ENCODE assay signal across 8 cellular contexts in the genomic region with DNA sequence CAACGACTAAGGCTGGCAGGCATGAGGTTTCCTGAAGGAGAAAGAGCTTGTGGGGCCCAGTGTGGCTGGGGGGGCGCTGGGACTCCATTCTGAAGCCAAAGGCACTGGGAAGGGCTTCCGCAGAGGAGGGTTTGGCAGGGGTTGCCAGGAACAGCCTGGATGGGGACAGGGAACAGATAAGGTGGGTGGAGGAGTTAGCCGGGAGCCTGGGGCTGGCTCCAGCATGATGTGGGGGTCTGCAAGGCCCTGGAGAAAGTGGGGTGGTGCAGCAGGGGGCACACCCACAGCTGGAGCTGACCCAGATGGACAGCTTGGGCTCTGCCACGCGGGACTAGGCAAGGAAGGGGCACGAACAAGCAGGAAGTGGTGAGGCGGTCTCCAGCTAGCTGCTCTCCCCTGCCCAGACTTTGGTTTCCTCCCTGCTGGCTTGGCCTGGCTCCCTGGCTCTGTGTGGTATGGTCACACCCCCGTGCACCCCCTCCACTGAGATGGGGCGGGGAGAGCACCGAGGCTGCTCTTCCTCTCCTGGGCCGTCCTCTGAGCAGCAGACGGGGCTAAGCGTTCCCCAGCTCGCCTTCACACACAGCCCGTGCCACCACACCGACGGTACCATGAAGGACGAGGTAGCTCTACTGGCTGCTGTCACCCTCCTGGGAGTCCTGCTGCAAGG. TPM values are rescaled to one million over a fixed set of nuclear protein-coding genes. Genes with fewer than 3 reads are reported as not detected.
DNase-seq lines count a peak whose midpoint lies in the region; ATAC-seq and TF ChIP-seq lines count a peak whose summit lies in the region.

Gene LTC4S (plus strand): TSS at position 517 of the 670 bp plus-strand sequence. CDS start 95 bp downstream, at position 612.

- H2AFZ ChIP-seq in GM23338: no peak within 1 kb of the TSS

- H3K79me2 ChIP-seq in GM23338 (replicated peaks; ENCODE audit: insufficient read depth): no peaks in the 10 kb centered on the region

- H3K4me3 ChIP-seq in GM23338: peak within 1 kb of the TSS; percentile 84
- no peak within 1 kb of the TSS for H3K4me3 ChIP-seq in choroid plexus epithelial cell (ENCODE audit: low read depth, low read length)
- H3K4me3 ChIP-seq in lower leg skin (ENCODE audit: low read depth, poor library complexity, severe bottlenecking): no peak within 1 kb of the TSS
- no peak within 1 kb of the TSS for H3K4me3 ChIP-seq in thymus (ENCODE audit: low read length)

- H3K4me3 Mint-ChIP-seq in GM23338: peak within 1 kb of the TSS; percentile 75

- peaks cover 12% of the 10 kb centered on the region for H3K27me3 Mint-ChIP-seq in GM23338 (ENCODE audit: insufficient read depth, low read depth, poor library complexity)

- H3K36me3 ChIP-seq in GM23338 (ENCODE audit: insufficient read depth) (no peaks in the 10 kb centered on the region; the same call in 1 of the 2 replicates), thymus (ENCODE audit: control insufficient read depth, insufficient read depth) (peaks cover 12% of the 10 kb centered on the region)

- H3K4me1 ChIP-seq in GM23338 (ENCODE audit: insufficient read depth): peaks cover 11% of the 10 kb centered on the region; the same call in 1 of the 2 replicates
- peaks cover 10% of the 10 kb centered on the region for H3K4me1 ChIP-seq in thymus (ENCODE audit: control insufficient read depth, insufficient read depth, low read length)

- no peaks in the 10 kb centered on the region; the same call in 1 of the 2 replicates for H4K20me1 ChIP-seq in GM23338 (replicated peaks; ENCODE audit: insufficient read depth)

- no peak for TF ChIP-seq POLR2A in lower leg skin (IDR thresholded peaks at IDR 0.05)

- DNase-seq in GM23338 (ENCODE audit: low spot score) (no peak), T-helper 22 cell (ENCODE audit: low read depth) (peak; percentile 52), choroid plexus epithelial cell (ENCODE audit: low read depth) (peak; percentile 56), lower leg skin (ENCODE audit: low spot score in 2 of 2) (peak; percentile 79 to 96), NCI-H82 treated with DMSO at 0.1 percent for 48 hours (lab: John Stamatoyannopoulos, UW; ENCODE audit: unreplicated experiment) (no peak)

- 7 to 9% methylated on average over 17 to 19 of the region's 19 CpGs for WGBS in lower leg skin, 2 donors
- WGBS in thymus: 13% methylated on average over 19 of the region's 19 CpGs

- H3K27ac Mint-ChIP-seq in GM23338: no peak within 1 kb of the TSS

- H3K4me1 Mint-ChIP-seq in GM23338: peaks cover 13% of the 10 kb centered on the region; the same call in 2 of the 3 replicates

- H3K9me3 ChIP-seq in thymus (ENCODE audit: control insufficient read depth): no peaks in the 10 kb centered on the region

- peak within 1 kb of the TSS; percentile 89 for H3K4me2 ChIP-seq in GM23338

- H3K9me2 ChIP-seq in GM23338 (ENCODE audit: insufficient read depth): no peaks in the 10 kb centered on the region

- H3K9me3 Mint-ChIP-seq in GM23338: peaks cover 4% of the 10 kb centered on the region; the same call in 2 of the 3 replicates

- ATAC-seq in GM23338 (no peak), HG02759 (IDR thresholded peaks at IDR 0.05; ENCODE audit: unreplicated experiment) (no peak), HG03354 (IDR thresholded peaks at IDR 0.05; ENCODE audit: poor library complexity, severe bottlenecking, unreplicated experiment) (no peak)

- intact Hi-C loops in lower leg skin (cut with DNase I; ENCODE audit: low total_unique reads): no loop called here

- H3K36me3 Mint-ChIP-seq in GM23338 (ENCODE audit: low read depth): peaks cover 18% of the 10 kb centered on the region

- peaks cover 10% of the 10 kb centered on the region for H3F3A ChIP-seq in GM23338 (replicated peaks; ENCODE audit: low read depth)

- no peaks in the 10 kb centered on the region for H3K27me3 ChIP-seq in GM23338 (ENCODE audit: insufficient read depth)
- peaks cover 3% of the 10 kb centered on the region for H3K27me3 ChIP-seq in thymus (ENCODE audit: control insufficient read depth, insufficient read depth)

- H3K27ac ChIP-seq in GM23338 (ENCODE audit: low read depth) (no peak within 1 kb of the TSS), thymus (ENCODE audit: low read depth) (peak within 1 kb of the TSS; percentile 36)

- no peak for TF ChIP-seq CTCF in GM23338 (conservative IDR thresholded peaks at IDR 0.05; ENCODE audit: low read depth in 2 of 2)
- TF ChIP-seq CTCF in choroid plexus epithelial cell (conservative IDR thresholded peaks at IDR 0.05; ENCODE audit: low read depth, low read length): no peak
- TF ChIP-seq CTCF in lower leg skin (IDR thresholded peaks at IDR 0.05): no peak

TF ChIP-seq in GM23338, 12 proteins besides CTCF, POLR2A, EP300 and RAD21 (continues in another document):
- TF ChIP-seq CREB1 (CRISPR knock-in tag; IDR thresholded peaks at IDR 0.05; ENCODE audit: low read depth) (no peak), JUNB (IDR thresholded peaks at IDR 0.05; ENCODE audit: unreplicated experiment) (no peak), EZH2phosphoT487 (IDR thresholded peaks at IDR 0.05; ENCODE audit: unreplicated experiment) (no peak), STAT1 (IDR thresholded peaks at IDR 0.05; ENCODE audit: unreplicated experiment) (no peak), EZH2 (IDR thresholded peaks at IDR 0.05; ENCODE audit: low read depth, unreplicated experiment) (no peak), ZNF114 (CRISPR knock-in tag; IDR thresholded peaks at IDR 0.05) (no peak), NANOG (IDR thresholded peaks at IDR 0.05; ENCODE audit: borderline replicate concordance) (no peak)
- TF ChIP-seq, protein P1, sequence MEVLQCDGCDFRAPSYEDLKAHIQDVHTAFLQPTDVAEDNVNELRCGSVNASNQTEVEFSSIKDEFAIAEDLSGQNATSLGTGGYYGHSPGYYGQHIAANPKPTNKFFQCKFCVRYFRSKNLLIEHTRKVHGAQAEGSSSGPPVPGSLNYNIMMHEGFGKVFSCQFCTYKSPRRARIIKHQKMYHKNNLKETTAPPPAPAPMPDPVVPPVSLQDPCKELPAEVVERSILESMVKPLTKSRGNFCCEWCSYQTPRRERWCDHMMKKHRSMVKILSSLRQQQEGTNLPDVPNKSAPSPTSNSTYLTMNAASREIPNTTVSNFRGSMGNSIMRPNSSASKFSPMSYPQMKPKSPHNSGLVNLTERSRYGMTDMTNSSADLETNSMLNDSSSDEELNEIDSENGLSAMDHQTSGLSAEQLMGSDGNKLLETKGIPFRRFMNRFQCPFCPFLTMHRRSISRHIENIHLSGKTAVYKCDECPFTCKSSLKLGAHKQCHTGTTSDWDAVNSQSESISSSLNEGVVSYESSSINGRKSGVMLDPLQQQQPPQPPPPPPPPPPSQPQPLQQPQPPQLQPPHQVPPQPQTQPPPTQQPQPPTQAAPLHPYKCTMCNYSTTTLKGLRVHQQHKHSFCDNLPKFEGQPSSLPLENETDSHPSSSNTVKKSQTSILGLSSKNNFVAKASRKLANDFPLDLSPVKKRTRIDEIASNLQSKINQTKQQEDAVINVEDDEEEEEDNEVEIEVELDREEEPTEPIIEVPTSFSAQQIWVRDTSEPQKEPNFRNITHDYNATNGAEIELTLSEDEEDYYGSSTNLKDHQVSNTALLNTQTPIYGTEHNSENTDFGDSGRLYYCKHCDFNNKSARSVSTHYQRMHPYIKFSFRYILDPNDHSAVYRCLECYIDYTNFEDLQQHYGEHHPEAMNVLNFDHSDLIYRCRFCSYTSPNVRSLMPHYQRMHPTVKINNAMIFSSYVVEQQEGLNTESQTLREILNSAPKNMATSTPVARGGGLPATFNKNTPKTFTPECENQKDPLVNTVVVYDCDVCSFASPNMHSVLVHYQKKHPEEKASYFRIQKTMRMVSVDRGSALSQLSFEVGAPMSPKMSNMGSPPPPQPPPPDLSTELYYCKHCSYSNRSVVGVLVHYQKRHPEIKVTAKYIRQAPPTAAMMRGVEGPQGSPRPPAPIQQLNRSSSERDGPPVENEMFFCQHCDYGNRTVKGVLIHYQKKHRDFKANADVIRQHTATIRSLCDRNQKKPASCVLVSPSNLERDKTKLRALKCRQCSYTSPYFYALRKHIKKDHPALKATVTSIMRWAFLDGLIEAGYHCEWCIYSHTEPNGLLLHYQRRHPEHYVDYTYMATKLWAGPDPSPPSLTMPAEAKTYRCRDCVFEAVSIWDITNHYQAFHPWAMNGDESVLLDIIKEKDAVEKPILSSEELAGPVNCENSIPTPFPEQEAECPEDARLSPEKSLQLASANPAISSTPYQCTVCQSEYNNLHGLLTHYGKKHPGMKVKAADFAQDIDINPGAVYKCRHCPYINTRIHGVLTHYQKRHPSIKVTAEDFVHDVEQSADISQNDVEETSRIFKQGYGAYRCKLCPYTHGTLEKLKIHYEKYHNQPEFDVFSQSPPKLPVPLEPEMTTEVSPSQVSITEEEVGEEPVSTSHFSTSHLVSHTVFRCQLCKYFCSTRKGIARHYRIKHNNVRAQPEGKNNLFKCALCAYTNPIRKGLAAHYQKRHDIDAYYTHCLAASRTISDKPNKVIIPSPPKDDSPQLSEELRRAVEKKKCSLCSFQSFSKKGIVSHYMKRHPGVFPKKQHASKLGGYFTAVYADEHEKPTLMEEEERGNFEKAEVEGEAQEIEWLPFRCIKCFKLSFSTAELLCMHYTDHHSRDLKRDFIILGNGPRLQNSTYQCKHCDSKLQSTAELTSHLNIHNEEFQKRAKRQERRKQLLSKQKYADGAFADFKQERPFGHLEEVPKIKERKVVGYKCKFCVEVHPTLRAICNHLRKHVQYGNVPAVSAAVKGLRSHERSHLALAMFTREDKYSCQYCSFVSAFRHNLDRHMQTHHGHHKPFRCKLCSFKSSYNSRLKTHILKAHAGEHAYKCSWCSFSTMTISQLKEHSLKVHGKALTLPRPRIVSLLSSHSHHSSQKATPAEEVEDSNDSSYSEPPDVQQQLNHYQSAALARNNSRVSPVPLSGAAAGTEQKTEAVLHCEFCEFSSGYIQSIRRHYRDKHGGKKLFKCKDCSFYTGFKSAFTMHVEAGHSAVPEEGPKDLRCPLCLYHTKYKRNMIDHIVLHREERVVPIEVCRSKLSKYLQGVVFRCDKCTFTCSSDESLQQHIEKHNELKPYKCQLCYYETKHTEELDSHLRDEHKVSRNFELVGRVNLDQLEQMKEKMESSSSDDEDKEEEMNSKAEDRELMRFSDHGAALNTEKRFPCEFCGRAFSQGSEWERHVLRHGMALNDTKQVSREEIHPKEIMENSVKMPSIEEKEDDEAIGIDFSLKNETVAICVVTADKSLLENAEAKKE (CRISPR knock-in tag; IDR thresholded peaks at IDR 0.05): no peak

RNA-seq across cellular contexts. Expression of gene LTC4S, which starts in this region (rescaled TPM):
- total RNA-seq in GM23338 (2014; rRNA removed; shearing (Covaris generic)): 1.2 and 10.1 TPM in 2 replicates
- 4.0 and 5.8 TPM in 2 replicates for polyA plus RNA-seq in GM23338 (2016; fragmentation: Nextera tagmentation; extraction: Ambion mirVana)
- total RNA-seq in lower leg skin: 10 to 100 TPM in 2 of 4 donors, 1 to 10 TPM in 2; 3.5 to 14.8 (median 9.6) TPM
- 2.8 TPM for polyA plus RNA-seq in thymus

Comparison
In these comparisons a context has a peak if more than half of its experiments do, and no peak if none do; other contexts are left out.
1. DNase-seq: peak in T-helper 22 cell (single experiment), choroid plexus epithelial cell (single experiment) and lower leg skin (2 of 2); none in GM23338 (single experiment) and NCI-H82 treated with DMSO at 0.1 percent for 48 hours (single experiment).